13 cellular contexts compared by ENCODE assay signal in genomic region chr2:108629417-108629816, GRCh38.
DNase-seq lines count a peak whose midpoint lies in the region; ATAC-seq and TF ChIP-seq lines count a peak whose summit lies in the region.
"Had no signal": no experiment of that assay in that cellular context is flagged by ENCODE, and none has a peak within 500 bp of the region (broad histone marks: within the 10 kb centered on the region; RNA-seq: fewer than 3 reads in every experiment).

No MANE protein-coding gene starts in this region.

- H3K4me1 Mint-ChIP-seq in CD8-positive, alpha-beta T cell (ENCODE audit: low read depth), result peaks cover 75% of the 10 kb centered on the region
- peaks cover 51% of the 10 kb centered on the region for H3K4me1 Mint-ChIP-seq in activated CD8-positive, alpha-beta T cell treated with anti-CD3 and anti-CD28 coated beads, Interleukin-2, amount 10 ng/mL, durations not matched to agents 7 days and 5 days (ENCODE audit: low read depth)

- no peaks in the 10 kb centered on the region for H3K4me1 ChIP-seq in CD8-positive, alpha-beta T cell (ENCODE audit: insufficient read depth, low read length)
- H3K4me1 ChIP-seq in tibial nerve (peaks cover 0 to 52% (median 13%) of the 10 kb centered on the region in 4 donors), smooth muscle cell (ENCODE audit: low read depth) (peaks cover 4% of the 10 kb centered on the region)

- 45 to 52% methylated on average over 1 of the region's 1 CpG for WGBS in tibial nerve, 2 donors
- 77% methylated on average over 1 of the region's 1 CpG for WGBS in smooth muscle cell (ENCODE audit: low lambda C conversion rate)

- no peaks in the 10 kb centered on the region for H3K27me3 Mint-ChIP-seq in CD8-positive, alpha-beta T cell (ENCODE audit: low read depth)
- no peaks in the 10 kb centered on the region for H3K27me3 Mint-ChIP-seq in activated CD8-positive, alpha-beta T cell treated with anti-CD3 and anti-CD28 coated beads, Interleukin-2, amount 10 ng/mL, durations not matched to agents 7 days and 5 days (ENCODE audit: low read depth)

- H3K79me2 ChIP-seq in smooth muscle cell (ENCODE audit: low read depth), result peaks cover 96% of the 10 kb centered on the region

- H3K4me2 ChIP-seq in smooth muscle cell, result no peak overlapping the region

- peaks cover 12% of the 10 kb centered on the region for H3K36me3 Mint-ChIP-seq in CD8-positive, alpha-beta T cell
- H3K36me3 Mint-ChIP-seq in activated CD8-positive, alpha-beta T cell treated with anti-CD3 and anti-CD28 coated beads, Interleukin-2, amount 10 ng/mL, durations not matched to agents 7 days and 5 days (ENCODE audit: low read depth), result peaks cover 8% of the 10 kb centered on the region

- H3K4me3 Mint-ChIP-seq in CD8-positive, alpha-beta T cell, result no peak overlapping the region
- no peak overlapping the region for H3K4me3 Mint-ChIP-seq in activated CD8-positive, alpha-beta T cell treated with anti-CD3 and anti-CD28 coated beads, Interleukin-2, amount 10 ng/mL, durations not matched to agents 7 days and 5 days

- no peak for TF ChIP-seq CTCF in CD8-positive, alpha-beta T cell (IDR thresholded peaks at IDR 0.05)
- TF ChIP-seq CTCF in tibial nerve (IDR thresholded peaks at IDR 0.05), result no peak
- no peak for TF ChIP-seq CTCF in smooth muscle cell (IDR thresholded peaks at IDR 0.05; ENCODE audit: borderline replicate concordance, insufficient read depth, poor library complexity, severe bottlenecking)

- TF ChIP-seq EP300 in tibial nerve (IDR thresholded peaks at IDR 0.05), result no peak

- no peak overlapping the region for H3K4me3 ChIP-seq in CD8-positive, alpha-beta T cell (ENCODE audit: low read depth, low read length)
- H3K4me3 ChIP-seq in tibial nerve (no peak overlapping the region), smooth muscle cell (no peak overlapping the region)
- H3K4me3 ChIP-seq: body of pancreas had no signal

- no peak for DNase-seq in CD8-positive, alpha-beta T cell
- DNase-seq in activated CD8-positive, alpha-beta T cell treated with anti-CD3 and anti-CD28 coated beads, Interleukin-2, amount 10 ng/mL, durations not matched to agents 7 days and 5 days, result no peak
- DNase-seq in tibial nerve (ENCODE audit: low spot score in 2 of 2), result no peak
- no peak for DNase-seq in smooth muscle cell (lab: John Stamatoyannopoulos, UW; ENCODE audit: unreplicated experiment)
- DNase-seq in activated CD8-positive, alpha-beta memory T cell treated with anti-CD3 and anti-CD28 coated beads, Interleukin-2, amount 50 U/mL, for 4 hours, result no peak
- DNase-seq in kidney glomerular epithelial cell (lab: John Stamatoyannopoulos, UW), result no peak
- DNase-seq: body of pancreas, head of caudate nucleus, NCI-H226, occipital lobe, T-helper 9 cell had no signal

- no peak overlapping the region for H2AFZ ChIP-seq in smooth muscle cell (ENCODE audit: low read depth)

- H3K9me3 ChIP-seq in CD8-positive, alpha-beta T cell (ENCODE audit: low read length), result no peaks in the 10 kb centered on the region
- no peaks in the 10 kb centered on the region for H3K9me3 ChIP-seq in tibial nerve
- H3K9me3 ChIP-seq in smooth muscle cell (replicated peaks; ENCODE audit: low read depth), result no peaks in the 10 kb centered on the region
- H3K9me3 ChIP-seq: body of pancreas had no signal

- ATAC-seq in CD8-positive, alpha-beta T cell, result peak; percentile 54
- ATAC-seq in GM19324 (IDR thresholded peaks at IDR 0.05; ENCODE audit: low FRiP score, unreplicated experiment) (peak; percentile 69), HG03025 (IDR thresholded peaks at IDR 0.05; ENCODE audit: low FRiP score, unreplicated experiment) (peak; percentile 70)
- peak; percentile 56 for ATAC-seq in activated CD8-positive, alpha-beta T cell treated with anti-CD3 and anti-CD28 coated beads, Interleukin-2, amount 10 ng/mL, durations not matched to agents 7 days and 5 days
- ATAC-seq: body of pancreas had no signal

- H3K27ac Mint-ChIP-seq in CD8-positive, alpha-beta T cell, result peak overlapping the region; percentile 77
- peak overlapping the region; percentile 50 for H3K27ac Mint-ChIP-seq in activated CD8-positive, alpha-beta T cell treated with anti-CD3 and anti-CD28 coated beads, Interleukin-2, amount 10 ng/mL, durations not matched to agents 7 days and 5 days

- H3K27me3 ChIP-seq in CD8-positive, alpha-beta T cell (ENCODE audit: insufficient read depth, low read length), result no peaks in the 10 kb centered on the region
- H3K27me3 ChIP-seq in tibial nerve (no peaks in the 10 kb centered on the region), smooth muscle cell (ENCODE audit: low read depth) (no peaks in the 10 kb centered on the region)
- H3K27me3 ChIP-seq: body of pancreas had no signal

- H3K36me3 ChIP-seq in CD8-positive, alpha-beta T cell (ENCODE audit: insufficient read depth, low read length), result no peaks in the 10 kb centered on the region
- H3K36me3 ChIP-seq in tibial nerve, result no peaks in the 10 kb centered on the region
- H3K36me3 ChIP-seq in smooth muscle cell (ENCODE audit: low read depth), result no peaks in the 10 kb centered on the region

- no peak overlapping the region for H3K9ac ChIP-seq in smooth muscle cell (ENCODE audit: low read depth)

- intact Hi-C loops in CD8-positive, alpha-beta T cell (cut with DNase I, micrococcal nuclease), result loop anchor here in 1 of 2 experiments (10.0 kb wide), 2 partner anchors 155 to 405 kb away; partner anchors contain the start of gene CCDC138

- no peak for TF ChIP-seq POLR2A in tibial nerve (IDR thresholded peaks at IDR 0.05)

- H3F3A ChIP-seq in smooth muscle cell (ENCODE audit: low read depth), result no peaks in the 10 kb centered on the region

- POLR2A ChIA-PET in CD8-positive, alpha-beta T cell (lab: Charles Lee), result interaction anchor here (0.6 to 1.1 kb wide), 3 partner anchors 9 to 21 kb away, joined by 3 to 5 read pairs (median 5); no protein-coding TSS in a partner anchor
- POLR2A ChIA-PET in activated CD8-positive, alpha-beta T cell treated with anti-CD3 and anti-CD28 coated beads, Interleukin-2, amount 10 ng/mL, durations not matched to agents 7 days and 5 days (lab: Charles Lee), result interaction anchor here (1.0 to 1.4 kb wide), 4 partner anchors 8 to 21 kb away, joined by 3 to 5 read pairs (median 5); no protein-coding TSS in a partner anchor

- H3K9me3 Mint-ChIP-seq in CD8-positive, alpha-beta T cell, result no peaks in the 10 kb centered on the region
- no peaks in the 10 kb centered on the region for H3K9me3 Mint-ChIP-seq in activated CD8-positive, alpha-beta T cell treated with anti-CD3 and anti-CD28 coated beads, Interleukin-2, amount 10 ng/mL, durations not matched to agents 7 days and 5 days (ENCODE audit: insufficient read depth)

- H3K27ac ChIP-seq in CD8-positive, alpha-beta T cell (ENCODE audit: low read depth, low read length), result no peak overlapping the region
- H3K27ac ChIP-seq in tibial nerve, result no peak overlapping the region
- no peak overlapping the region for H3K27ac ChIP-seq in smooth muscle cell (ENCODE audit: low read depth)
- H3K27ac ChIP-seq: body of pancreas had no signal

- peaks cover 94% of the 10 kb centered on the region for H4K20me1 ChIP-seq in smooth muscle cell (ENCODE audit: low read depth)

- CTCF ChIA-PET in CD8-positive, alpha-beta T cell (lab: Charles Lee), result interaction anchor here (1.0 to 1.4 kb wide), 3 partner anchors 13 to 21 kb away, joined by 4 to 6 read pairs (median 4); no protein-coding TSS in a partner anchor
- CTCF ChIA-PET in activated CD8-positive, alpha-beta T cell treated with anti-CD3 and anti-CD28 coated beads, Interleukin-2, amount 10 ng/mL, durations not matched to agents 7 days and 5 days (lab: Charles Lee), result interaction anchor here (0.9 to 10.0 kb wide), 12 partner anchors 6 to 45 kb away, joined by 3 to 147 read pairs (median 5); no protein-coding TSS in a partner anchor
